ENCODE assay signal across 8 cellular contexts in genomic region chr14:49173765-49174373, GRCh38.
A peak's percentile ranks its signal among the peaks of the same experiment; 100 is the strongest.
DNase-seq lines count a peak whose midpoint lies in the region; ATAC-seq and TF ChIP-seq lines count a peak whose summit lies in the region.

No MANE protein-coding gene starts in this region.

- no peak overlapping the region for H3K27ac Mint-ChIP-seq in activated B cell treated with CpG ODN at 0.5 μM for 24 hours

- POLR2A ChIA-PET in activated B cell treated with CpG ODN at 0.5 μM for 24 hours (lab: Charles Lee) = no interaction called here

- H3K9me3 Mint-ChIP-seq in activated B cell treated with CpG ODN at 0.5 μM for 24 hours = no peaks in the 10 kb centered on the region

- CTCF ChIA-PET in activated B cell treated with CpG ODN at 0.5 μM for 24 hours (lab: Charles Lee) = interaction anchor here (0.7 to 2.7 kb wide), 3 partner anchors 1252 to 1257 kb away, joined by 4 to 21 read pairs (median 4); no protein-coding TSS in a partner anchor

- peaks cover 0 to 18% (median 0%) of the 10 kb centered on the region in 11 donors for H3K9me3 ChIP-seq in heart right ventricle

- ATAC-seq in GM19397 (IDR thresholded peaks at IDR 0.05; ENCODE audit: unreplicated experiment) (peak; percentile 100), HG03280 (IDR thresholded peaks at IDR 0.05; ENCODE audit: unreplicated experiment) (peak; percentile 97), activated B cell treated with CpG ODN at 0.5 μM for 24 hours (ENCODE audit: low read depth) (peak; percentile 68), heart right ventricle (peak in 4 of 8 donors; percentile 38 to 65 (median 58))

- no peaks in the 10 kb centered on the region for H3K27me3 ChIP-seq in heart right ventricle

- intact Hi-C loops in activated B cell treated with CpG ODN at 0.5 μM for 24 hours (cut with micrococcal nuclease) (loop anchor here (1.0 kb wide), 2 partner anchors 776 to 1257 kb away; no protein-coding TSS in a partner anchor), heart right ventricle (cut with DNase I) (loop anchor here in 2 of 10 donors (5.0 to 10.0 kb wide), 2 partner anchors 1257 to 1259 kb away; no protein-coding TSS in a partner anchor)

- peak; percentile 35 for TF ChIP-seq CTCF in activated B cell treated with CpG ODN at 0.5 μM for 24 hours (IDR thresholded peaks at IDR 0.05)
- peak in 8 of 9 donors; percentile 25 to 60 (median 53) for TF ChIP-seq CTCF in heart right ventricle (IDR thresholded peaks at IDR 0.05)

- no peak overlapping the region for H3K27ac ChIP-seq in heart right ventricle

- WGBS in heart right ventricle, 2 donors = 15 to 16% methylated on average over 3 of the region's 3 CpGs

- H3K4me3 Mint-ChIP-seq in activated B cell treated with CpG ODN at 0.5 μM for 24 hours = no peak overlapping the region

- peaks cover 5% of the 10 kb centered on the region for H3K27me3 Mint-ChIP-seq in activated B cell treated with CpG ODN at 0.5 μM for 24 hours

- peak; percentile 5 for DNase-seq in G401 (ENCODE audit: low spot score)
- peak; percentile 65 for DNase-seq in NCI-H226
- no peak for DNase-seq in activated B cell treated with CpG ODN at 0.5 μM for 24 hours
- DNase-seq in heart right ventricle = peak in 1 of 2 donors; percentile 30
- DNase-seq in stimulated activated CD4-positive, alpha-beta T cell treated with anti-CD3 and anti-CD28 coated beads, Interleukin-1b, Interleukin-23, amount 100 ng/mL, for 48 hours = peak; percentile 30
- no peak for DNase-seq in activated CD4-positive, CD25-positive, alpha-beta regulatory T cell (lab: John Stamatoyannopoulos, UW)

- no peaks in the 10 kb centered on the region for H3K36me3 Mint-ChIP-seq in activated B cell treated with CpG ODN at 0.5 μM for 24 hours (ENCODE audit: low read depth)

- H3K4me1 Mint-ChIP-seq in activated B cell treated with CpG ODN at 0.5 μM for 24 hours = no peaks in the 10 kb centered on the region

- in situ Hi-C loops in G401 (cut with HindIII; ENCODE audit: low sequenced_read_pairs) = no loop called here

- H3K36me3 ChIP-seq in heart right ventricle = no peaks in the 10 kb centered on the region

- no peaks in the 10 kb centered on the region for H3K4me1 ChIP-seq in heart right ventricle

- H3K4me3 ChIP-seq in heart right ventricle = no peak overlapping the region

Comparison
In these comparisons a context has a peak if more than half of its experiments do, and no peak if none do; other contexts are left out.
1. DNase-seq: peak in G401 (single experiment), NCI-H226 (single experiment) and stimulated activated CD4-positive, alpha-beta T cell treated with anti-CD3 and anti-CD28 coated beads, Interleukin-1b, Interleukin-23, amount 100 ng/mL, for 48 hours (single experiment); none in activated B cell treated with CpG ODN at 0.5 μM for 24 hours (single experiment) and activated CD4-positive, CD25-positive, alpha-beta regulatory T cell (0 of 4).